8 cellular contexts compared by ENCODE assay signal in the genomic region with DNA sequence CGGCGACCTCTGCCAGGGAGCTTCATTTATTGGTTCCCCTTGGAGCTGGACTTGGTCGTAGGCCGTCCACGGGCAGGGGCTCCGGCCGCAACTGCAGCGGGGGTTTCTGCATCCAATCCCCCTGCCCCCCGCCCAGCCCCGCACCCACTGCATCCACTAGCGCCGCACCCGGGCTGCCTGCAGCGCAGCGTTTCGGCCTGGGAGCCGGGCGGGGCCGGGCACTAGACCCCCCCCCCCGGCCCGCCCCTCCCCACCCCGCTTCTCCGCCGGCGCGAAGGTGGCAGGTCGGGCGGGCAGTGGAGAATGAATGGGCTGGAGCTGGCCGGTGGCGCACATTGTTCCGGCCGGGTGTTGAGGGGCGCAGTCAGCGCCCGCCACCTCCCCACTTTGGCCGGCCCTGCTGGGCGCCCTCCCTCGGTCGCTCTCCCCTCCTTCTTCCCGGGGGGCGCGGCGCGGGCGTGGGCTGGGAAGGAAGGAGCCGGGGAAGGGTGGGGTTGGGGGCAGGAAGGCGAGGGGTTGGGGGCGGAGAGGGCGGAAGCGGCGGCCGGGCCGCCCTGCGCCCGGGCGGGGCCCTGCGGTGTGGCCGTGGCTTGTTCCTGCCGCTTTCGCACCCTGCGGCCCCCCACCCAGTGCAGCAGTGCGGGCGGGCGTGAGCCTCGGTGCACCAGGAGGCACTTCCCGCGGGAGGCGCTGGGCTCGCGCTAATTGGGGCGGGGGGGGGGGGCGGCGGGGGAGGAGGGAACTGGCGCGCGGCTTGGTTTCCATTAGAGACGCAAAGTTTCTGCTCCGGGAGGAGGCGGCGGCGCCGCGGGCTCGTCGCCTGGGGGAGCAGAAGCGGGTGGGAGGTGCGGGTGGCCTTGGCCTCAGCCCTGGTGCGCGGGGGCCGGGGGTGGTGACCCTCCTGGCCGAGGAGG. TPM values are rescaled to one million over a fixed set of nuclear protein-coding genes. Genes with fewer than 3 reads are reported as not detected.
DNase-seq lines count a peak whose midpoint lies in the region; ATAC-seq and TF ChIP-seq lines count a peak whose summit lies in the region.

No MANE protein-coding gene starts in this region.

- CTCF ChIA-PET in naive thymus-derived CD4-positive, alpha-beta T cell (lab: Charles Lee) = interaction anchor here (0.8 to 2.0 kb wide), 3 partner anchors 14 to 28 kb away, joined by 3 to 12 read pairs (median 4); no protein-coding TSS in a partner anchor

- DNase-seq in SKM-1 treated with dmso at 0.1 percent for 144 hours (lab: John Stamatoyannopoulos, UW; ENCODE audit: unreplicated experiment) = peak; percentile 8
- DNase-seq in SKM-1 (lab: John Stamatoyannopoulos, UW; ENCODE audit: unreplicated experiment) = no peak
- DNase-seq in NT2/D1 (ENCODE audit: low read depth, low spot score) = no peak
- peak; percentile 45 for DNase-seq in activated T-cell treated with anti-CD3 and anti-CD28 coated beads, Interleukin-2, amount 50 U/mL, for 4 hours
- no peak for DNase-seq in esophagus squamous epithelium (lab: John Stamatoyannopoulos, UW)
- DNase-seq in naive thymus-derived CD4-positive, alpha-beta T cell = peak; percentile 50 to 78 (median 66)
- peak; percentile 68 for DNase-seq in stimulated activated naive CD4-positive, alpha-beta T cell treated with Interleukin-2 at 50 U/mL for 16 hours (lab: John Stamatoyannopoulos, UW)

- H3K36me3 Mint-ChIP-seq in activated T-cell treated with anti-CD3 and anti-CD28 coated beads, Interleukin-2, amount 50 U/mL, for 4 hours (ENCODE audit: insufficient read depth) = peaks cover 29% of the 10 kb centered on the region
- peaks cover 4 to 35% (median 29%) of the 10 kb centered on the region in 5 donors for H3K36me3 Mint-ChIP-seq in naive thymus-derived CD4-positive, alpha-beta T cell

- peak overlapping the region; percentile 95 to 99 (median 96) for H3K27ac ChIP-seq in esophagus squamous epithelium
- H3K27ac ChIP-seq in naive thymus-derived CD4-positive, alpha-beta T cell (ENCODE audit: low read depth, low read length) = peak overlapping the region; percentile 92

- H3K4me3 Mint-ChIP-seq in activated T-cell treated with anti-CD3 and anti-CD28 coated beads, Interleukin-2, amount 50 U/mL, for 4 hours = peak overlapping the region; percentile 96
- peak overlapping the region; percentile 91 to 100 (median 98) for H3K4me3 Mint-ChIP-seq in naive thymus-derived CD4-positive, alpha-beta T cell

- intact Hi-C loops in esophagus squamous epithelium (cut with DNase I) = loop anchor here (2.0 kb wide), 1 partner anchor 299 kb away; no protein-coding TSS in a partner anchor
- intact Hi-C loops in naive thymus-derived CD4-positive, alpha-beta T cell (cut with micrococcal nuclease) = loop anchor here (1.0 to 5.0 kb wide), 11 partner anchors 14 to 1710 kb away; a partner anchor contains a TSS

- TF ChIP-seq POLR2A in esophagus squamous epithelium (IDR thresholded peaks at IDR 0.05) = no peak

- no peak for TF ChIP-seq CTCF in esophagus squamous epithelium (IDR thresholded peaks at IDR 0.05)

- peaks cover 10% of the 10 kb centered on the region for H3K27me3 ChIP-seq in NT2/D1 (ENCODE audit: insufficient read depth, insufficient read length)
- no peaks in the 10 kb centered on the region for H3K27me3 ChIP-seq in esophagus squamous epithelium
- no peaks in the 10 kb centered on the region for H3K27me3 ChIP-seq in naive thymus-derived CD4-positive, alpha-beta T cell (ENCODE audit: control insufficient read depth in 2 of 2, insufficient read depth in 2 of 2, low read length in 2 of 2)

- 0% methylated on average over 1 to 4 of the region's 91 CpGs for WGBS in esophagus squamous epithelium, 2 donors

- H3K9ac ChIP-seq in NT2/D1 (ENCODE audit: insufficient read length, low read depth) = peak overlapping the region; percentile 88

- H3K9me3 ChIP-seq in NT2/D1 (ENCODE audit: insufficient read depth, low read length) = no peaks in the 10 kb centered on the region
- no peaks in the 10 kb centered on the region for H3K9me3 ChIP-seq in esophagus squamous epithelium
- H3K9me3 ChIP-seq in naive thymus-derived CD4-positive, alpha-beta T cell (ENCODE audit: control insufficient read depth in 2 of 3, low read length in 3 of 3) = no peaks in the 10 kb centered on the region

- H3K4me1 Mint-ChIP-seq in activated T-cell treated with anti-CD3 and anti-CD28 coated beads, Interleukin-2, amount 50 U/mL, for 4 hours (ENCODE audit: low read depth) = peaks cover 37% of the 10 kb centered on the region
- H3K4me1 Mint-ChIP-seq in naive thymus-derived CD4-positive, alpha-beta T cell = peaks cover 31 to 49% (median 45%) of the 10 kb centered on the region in 7 donors

- H3K36me3 ChIP-seq in NT2/D1 (ENCODE audit: insufficient read depth, insufficient read length, low read length) (peaks cover 32% of the 10 kb centered on the region), esophagus squamous epithelium (peaks cover 18 to 25% (median 20%) of the 10 kb centered on the region in 3 donors)
- H3K36me3 ChIP-seq in naive thymus-derived CD4-positive, alpha-beta T cell (ENCODE audit: control insufficient read depth in 2 of 3, insufficient read depth in 3 of 3, low read length in 3 of 3) = peaks cover 28 to 37% (median 30%) of the 10 kb centered on the region in 3 experiments

- no peaks in the 10 kb centered on the region for H3K27me3 Mint-ChIP-seq in activated T-cell treated with anti-CD3 and anti-CD28 coated beads, Interleukin-2, amount 50 U/mL, for 4 hours (ENCODE audit: low read depth)
- peaks cover 0 to 9% (median 0%) of the 10 kb centered on the region in 5 donors for H3K27me3 Mint-ChIP-seq in naive thymus-derived CD4-positive, alpha-beta T cell

- no peaks in the 10 kb centered on the region for H3K4me1 ChIP-seq in NT2/D1 (ENCODE audit: insufficient read depth, insufficient read length)
- H3K4me1 ChIP-seq in esophagus squamous epithelium = peaks cover 10 to 55% (median 38%) of the 10 kb centered on the region in 3 donors
- H3K4me1 ChIP-seq in naive thymus-derived CD4-positive, alpha-beta T cell (ENCODE audit: control insufficient read depth in 2 of 2, insufficient read depth in 2 of 2, low read length in 2 of 2) = peaks cover 36 to 39% of the 10 kb centered on the region in 2 donors

- H3K4me3 ChIP-seq in NT2/D1 (ENCODE audit: insufficient read length, low read depth) = peak overlapping the region; percentile 87
- H3K4me3 ChIP-seq in esophagus squamous epithelium = peak overlapping the region; percentile 85 to 94 (median 88)
- H3K4me3 ChIP-seq in naive thymus-derived CD4-positive, alpha-beta T cell (ENCODE audit: low read length) = peak overlapping the region; percentile 88

- no peaks in the 10 kb centered on the region for H3K9me3 Mint-ChIP-seq in activated T-cell treated with anti-CD3 and anti-CD28 coated beads, Interleukin-2, amount 50 U/mL, for 4 hours
- peaks cover 0 to 14% (median 0%) of the 10 kb centered on the region in 11 donors for H3K9me3 Mint-ChIP-seq in naive thymus-derived CD4-positive, alpha-beta T cell

- peak; percentile 22 for ATAC-seq in HG03039 (IDR thresholded peaks at IDR 0.05; ENCODE audit: unreplicated experiment)
- ATAC-seq in activated T-cell treated with anti-CD3 and anti-CD28 coated beads, Interleukin-2, amount 50 U/mL, for 4 hours = peak; percentile 34 to 35
- ATAC-seq in naive thymus-derived CD4-positive, alpha-beta T cell = peak; percentile 35

- POLR2A ChIA-PET in naive thymus-derived CD4-positive, alpha-beta T cell (lab: Charles Lee) = interaction anchor here (1.0 to 8.7 kb wide), 10 partner anchors 9 to 1724 kb away, joined by 3 to 470 read pairs (median 14); a partner anchor contains a TSS

- H3K27ac Mint-ChIP-seq in naive thymus-derived CD4-positive, alpha-beta T cell = peak overlapping the region; percentile 92 to 100 (median 95)

RNA-seq across cellular contexts. Expression of a gene that starts 0.8 kb away (rescaled TPM):
- 100 to 1,000 TPM; 406 to 439 (median 417) TPM for total RNA-seq in activated T-cell treated with anti-CD3 and anti-CD28 coated beads, Interleukin-2, amount 50 U/mL, for 4 hours
- total RNA-seq in esophagus squamous epithelium = 100 to 1,000 TPM; 329 to 554 (median 426) TPM
- total RNA-seq in naive thymus-derived CD4-positive, alpha-beta T cell = 100 to 1,000 TPM; 611 to 748 (median 634) TPM
- polyA plus RNA-seq in naive thymus-derived CD4-positive, alpha-beta T cell = 1,000 to 10,000 TPM; 1,888 to 2,295 TPM

Comparison
In these comparisons a context has a peak if more than half of its experiments do, and no peak if none do; other contexts are left out.
1. DNase-seq: peak in SKM-1 treated with dmso at 0.1 percent for 144 hours (single experiment), activated T-cell treated with anti-CD3 and anti-CD28 coated beads, Interleukin-2, amount 50 U/mL, for 4 hours (single experiment), naive thymus-derived CD4-positive, alpha-beta T cell (9 of 9) and stimulated activated naive CD4-positive, alpha-beta T cell treated with Interleukin-2 at 50 U/mL for 16 hours (single experiment); none in SKM-1 (single experiment), NT2/D1 (single experiment) and esophagus squamous epithelium (single experiment).
2. Peak in every context shown above with its lines, with median percentiles within 50 percentile points of each other: ATAC-seq and H3K4me3 ChIP-seq.